ENCODE assay signal across 20 cellular contexts in genomic region chr12:23431006-23431405, GRCh38.
DNase-seq lines count a peak whose midpoint lies in the region; FAIRE-seq and TF ChIP-seq lines count a peak whose summit lies in the region.
"Had no signal": no experiment of that assay in that cellular context is flagged by ENCODE, and none has a peak within 500 bp of the region (broad histone marks: within the 10 kb centered on the region; RNA-seq: fewer than 3 reads in every experiment).

No MANE protein-coding gene starts in this region.

- TF ChIP-seq CTCF in bronchial epithelial cell (IDR thresholded peaks at IDR 0.05; ENCODE audit: insufficient read depth, low read length, severe bottlenecking) = no peak

- no peak for FAIRE-seq in bronchial epithelial cell (lab: Jason Lieb, UNC)
- FAIRE-seq: GM12891, GM18507 had no signal

- no peak overlapping the region for H3K4me3 ChIP-seq in bronchial epithelial cell (ENCODE audit: low read depth, low read length)
- H3K4me3 ChIP-seq: GM23338 had no signal

- peak; percentile 53 for DNase-seq in NCI-H1105 treated with DMSO at 0.1 percent for 48 hours (lab: John Stamatoyannopoulos, UW)
- DNase-seq in NCI-H1105 (lab: John Stamatoyannopoulos, UW) = no peak
- DNase-seq in NCI-H524 (lab: John Stamatoyannopoulos, UW) = peak; percentile 19 to 62
- DNase-seq in bronchial epithelial cell (ENCODE audit: low read depth) = peak; percentile 2
- DNase-seq in retina = peak; percentile 19
- no peak for DNase-seq in NCI-H748 treated with DMSO at 0.1 percent for 48 hours (lab: John Stamatoyannopoulos, UW)
- no peak for DNase-seq in NCI-H82 treated with DMSO at 0.1 percent for 48 hours (lab: John Stamatoyannopoulos, UW; ENCODE audit: unreplicated experiment)
- no peak for DNase-seq in dermis blood vessel endothelial cell
- DNase-seq: 8988T; BE2C; CD4-positive, alpha-beta T cell; GF-D8; NCI-H1436 treated with DMSO at 0.1 percent for 48 hours; NCI-H2029 treated with DMSO at 0.1 percent for 48 hours; NCI-H226; NCI-H526 treated with DMSO at 0.1 percent for 48 hours; PC-3 had no signal

- no peaks in the 10 kb centered on the region for H3K36me3 ChIP-seq in bronchial epithelial cell (ENCODE audit: control insufficient read depth, insufficient read depth, low read length)
- H3K36me3 ChIP-seq: BE2C had no signal

- H3K27me3 ChIP-seq in bronchial epithelial cell (ENCODE audit: control insufficient read depth, insufficient read depth, low read length) = no peaks in the 10 kb centered on the region
- H3K27me3 ChIP-seq: BE2C had no signal

Comparison
In these comparisons a context has a peak if more than half of its experiments do, and no peak if none do; other contexts are left out.
1. DNase-seq: peak in NCI-H1105 treated with DMSO at 0.1 percent for 48 hours (single experiment), NCI-H524 (2 of 2), bronchial epithelial cell (single experiment) and retina (single experiment); none in NCI-H1105 (single experiment), NCI-H748 treated with DMSO at 0.1 percent for 48 hours (single experiment), NCI-H82 treated with DMSO at 0.1 percent for 48 hours (single experiment) and dermis blood vessel endothelial cell (single experiment).